11 cellular contexts compared by ENCODE assay signal in genomic region chr6:35034411-35035171, GRCh38.
DNase-seq lines count a peak whose midpoint lies in the region; ATAC-seq and TF ChIP-seq lines count a peak whose summit lies in the region.
"Had no signal": no experiment of that assay in that cellular context is flagged by ENCODE, and none has a peak within 500 bp of the region (broad histone marks: within the 10 kb centered on the region; RNA-seq: fewer than 3 reads in every experiment).

No MANE protein-coding gene starts in this region.

- ATAC-seq in body of pancreas, result peak; percentile 77
- ATAC-seq in left lobe of liver, result peak; percentile 33
- no peak for ATAC-seq in GM18505 (IDR thresholded peaks at IDR 0.05; ENCODE audit: unreplicated experiment)
- ATAC-seq: T-cell had no signal

- H3K4me2 ChIP-seq in Loucy (ENCODE audit: low read depth, low read length, poor library complexity, severe bottlenecking), result no peak overlapping the region

- no peaks in the 10 kb centered on the region for H3K36me3 ChIP-seq in Loucy (ENCODE audit: insufficient read depth, low read length)
- no peaks in the 10 kb centered on the region for H3K36me3 ChIP-seq in body of pancreas (replicated peaks in 1 of 2; ENCODE audit: insufficient read depth in 1 of 2, low read depth in 2 of 2)
- peaks cover 0 to 20% (median 10%) of the 10 kb centered on the region in 5 donors for H3K36me3 ChIP-seq in subcutaneous abdominal adipose tissue (ENCODE audit: control insufficient read depth in 5 of 5, insufficient read depth in 5 of 5, low read length in 5 of 5)

- 15 to 30% methylated on average over 12 to 13 of the region's 13 CpGs for WGBS in body of pancreas, 2 donors

- no peak overlapping the region for H2AFZ ChIP-seq in Loucy (ENCODE audit: low read length)

- H3K4me1 ChIP-seq in Loucy (ENCODE audit: insufficient read depth, low read length, poor library complexity, severe bottlenecking), result peaks cover 52% of the 10 kb centered on the region
- H3K4me1 ChIP-seq in body of pancreas, result peaks cover 20% of the 10 kb centered on the region
- H3K4me1 ChIP-seq in subcutaneous abdominal adipose tissue (ENCODE audit: control insufficient read depth in 5 of 5, insufficient read depth in 5 of 5, low read length in 5 of 5), result peaks cover 7 to 53% (median 38%) of the 10 kb centered on the region in 5 donors

- DNase-seq in body of pancreas (peak; percentile 51 to 79 (median 72)), left lobe of liver (ENCODE audit: low spot score) (no peak), GM13976 (ENCODE audit: low spot score) (no peak), dedifferentiated amniotic fluid mesenchymal stem cell (ENCODE audit: extremely low spot score) (no peak), NCI-H446 treated with DMSO at 0.1 percent for 48 hours (lab: John Stamatoyannopoulos, UW) (no peak)
- DNase-seq: NCI-H2171, nephron progenitor cell, T-cell had no signal

- H3K4me3 ChIP-seq in Loucy (ENCODE audit: low read length, poor library complexity, severe bottlenecking) (no peak overlapping the region), body of pancreas (no peak overlapping the region), subcutaneous abdominal adipose tissue (ENCODE audit: low read depth in 1 of 5, low read length in 5 of 5) (peak overlapping the region in 2 of 5 donors; percentile 5 to 26)

- no peaks in the 10 kb centered on the region for H3K9me2 ChIP-seq in Loucy (replicated peaks; ENCODE audit: low read depth, low read length)

- peak overlapping the region; percentile 22 to 63 (median 46) for H3K27ac ChIP-seq in body of pancreas
- peak overlapping the region; percentile 68 for H3K27ac ChIP-seq in subcutaneous abdominal adipose tissue (ENCODE audit: low read depth, low read length)

- in situ Hi-C loops in GM13976 (cut with MboI; ENCODE audit: low sequenced_read_pairs, unreplicated experiment), result no loop called here

- no peaks in the 10 kb centered on the region for H3K79me2 ChIP-seq in Loucy (ENCODE audit: insufficient read depth, low read length)

- TF ChIP-seq CTCF in Loucy (conservative IDR thresholded peaks at IDR 0.05; ENCODE audit: low read length) (no peak), body of pancreas (IDR thresholded peaks at IDR 0.05) (no peak), GM13976 (IDR thresholded peaks at IDR 0.05; ENCODE audit: borderline replicate concordance, control extremely low read depth, extremely low read depth, insufficient read depth, missing control alignments) (no peak)

- H3F3A ChIP-seq in Loucy (ENCODE audit: low read depth), result no peaks in the 10 kb centered on the region

- no peaks in the 10 kb centered on the region for H4K20me1 ChIP-seq in Loucy (ENCODE audit: insufficient read depth, low read length, poor library complexity, severe bottlenecking)

- TF ChIP-seq POLR2A in body of pancreas (IDR thresholded peaks at IDR 0.05) (no peak), GM18505 (IDR thresholded peaks at IDR 0.05; ENCODE audit: borderline replicate concordance, extremely low read depth, insufficient read depth, insufficient read length) (no peak)

- intact Hi-C loops in body of pancreas (cut with DNase I), result no loop called here

- H3K27me3 ChIP-seq in Loucy (ENCODE audit: insufficient read depth, low read length, poor library complexity, severe bottlenecking) (no peaks in the 10 kb centered on the region), body of pancreas (no peaks in the 10 kb centered on the region), subcutaneous abdominal adipose tissue (ENCODE audit: control insufficient read depth in 5 of 5, insufficient read depth in 4 of 5, low read length in 5 of 5) (no peaks in the 10 kb centered on the region)

- H3K9ac ChIP-seq in Loucy (ENCODE audit: low read depth, low read length, poor library complexity, severe bottlenecking) (peak overlapping the region; percentile 53), subcutaneous abdominal adipose tissue (ENCODE audit: low read length in 5 of 5) (peak overlapping the region in 2 of 5 donors; percentile 7 to 44)

- H3K9me3 ChIP-seq in Loucy (ENCODE audit: insufficient read depth, low read depth, low read length) (no peaks in the 10 kb centered on the region), body of pancreas (no peaks in the 10 kb centered on the region), subcutaneous abdominal adipose tissue (ENCODE audit: control insufficient read depth in 5 of 5, low read length in 5 of 5) (no peaks in the 10 kb centered on the region)

Comparison
In these comparisons a context has a peak if more than half of its experiments do, and no peak if none do; other contexts are left out.
1. DNase-seq: peak in body of pancreas (4 of 4); none in left lobe of liver (single experiment), GM13976 (single experiment), dedifferentiated amniotic fluid mesenchymal stem cell (single experiment) and NCI-H446 treated with DMSO at 0.1 percent for 48 hours (single experiment).